8 cellular contexts compared by ENCODE assay signal in the genomic region with DNA sequence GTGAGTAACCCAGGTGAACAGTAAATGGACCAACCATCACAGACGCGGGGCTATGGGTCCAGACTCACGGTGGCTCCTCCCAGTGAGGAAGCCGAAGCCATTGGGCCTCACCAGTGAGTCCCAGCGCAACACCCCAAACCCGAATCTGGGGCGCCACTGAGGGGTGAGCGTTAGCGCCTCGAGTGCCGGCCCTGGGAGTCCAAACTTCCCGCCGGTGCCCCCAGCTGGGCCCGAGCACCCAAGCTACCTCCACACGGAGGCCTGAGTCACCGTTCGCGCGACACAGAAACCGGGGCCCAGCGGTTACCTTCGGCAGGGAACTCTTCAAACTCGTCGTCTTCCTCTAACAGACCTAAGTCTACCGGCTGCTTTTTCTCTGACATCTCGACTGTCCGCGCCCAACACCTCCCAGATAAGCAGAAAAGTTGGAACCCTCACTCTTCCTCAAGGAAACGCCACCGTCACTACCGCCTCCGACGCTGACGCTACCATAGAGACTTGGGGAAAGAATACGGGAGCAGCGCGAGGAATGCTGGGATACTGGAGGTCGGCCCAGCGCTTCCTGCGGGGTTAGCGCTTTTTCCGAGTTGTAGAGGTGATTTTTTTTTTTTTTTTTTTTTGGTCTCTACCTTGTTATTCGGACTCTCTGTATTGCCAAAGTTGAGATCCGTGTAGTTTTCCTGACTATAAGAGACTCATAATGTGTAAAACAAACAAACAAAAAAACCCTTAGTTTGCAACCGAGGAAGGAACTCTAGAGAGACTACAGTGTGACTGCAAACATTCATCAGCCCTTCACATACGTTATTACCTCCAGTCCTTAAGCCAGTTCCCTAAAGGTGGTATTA. TPM values are rescaled to one million over a fixed set of nuclear protein-coding genes. Genes with fewer than 3 reads are reported as not detected.
A peak's percentile ranks its signal among the peaks of the same experiment; 100 is the strongest.
DNase-seq lines count a peak whose midpoint lies in the region; ATAC-seq and TF ChIP-seq lines count a peak whose summit lies in the region.

TSS of gene SEM1 (minus strand) at position 466 of the 848 bp plus-strand sequence. CDS start at position 383, 83 bp downstream.

- H3K36me3 ChIP-seq in BE2C (peaks cover 9% of the 10 kb centered on the region), left lung (no peaks in the 10 kb centered on the region)

- H3K4me3 Mint-ChIP-seq in activated CD4-positive, alpha-beta T cell treated with anti-CD3 and anti-CD28 coated beads, Interleukin-2, amount 10 ng/mL, durations not matched to agents 7 days and 5 days: peak within 1 kb of the TSS; percentile 97

- TF ChIP-seq CTCF in BE2C (IDR thresholded peaks at IDR 0.05; ENCODE audit: low read depth, low read length): no peak
- TF ChIP-seq CTCF in left lung (IDR thresholded peaks at IDR 0.05): no peak

- H3K27ac Mint-ChIP-seq in activated CD4-positive, alpha-beta T cell treated with anti-CD3 and anti-CD28 coated beads, Interleukin-2, amount 10 ng/mL, durations not matched to agents 7 days and 5 days: peak within 1 kb of the TSS; percentile 93

- ATAC-seq in HG03432 (IDR thresholded peaks at IDR 0.05; ENCODE audit: unreplicated experiment) (peak; percentile 93), left lung (peak; percentile 100)

- POLR2A ChIA-PET in activated CD4-positive, alpha-beta T cell treated with anti-CD3 and anti-CD28 coated beads, Interleukin-2, amount 10 ng/mL, durations not matched to agents 7 days and 5 days (lab: Charles Lee): no interaction called here

- peaks cover 11% of the 10 kb centered on the region for H3K27me3 Mint-ChIP-seq in activated CD4-positive, alpha-beta T cell treated with anti-CD3 and anti-CD28 coated beads, Interleukin-2, amount 10 ng/mL, durations not matched to agents 7 days and 5 days

- H3K9me3 ChIP-seq in BE2C: no peaks in the 10 kb centered on the region
- peaks cover 0 to 10% of the 10 kb centered on the region in 2 donors for H3K9me3 ChIP-seq in left lung

- H3K4me1 Mint-ChIP-seq in activated CD4-positive, alpha-beta T cell treated with anti-CD3 and anti-CD28 coated beads, Interleukin-2, amount 10 ng/mL, durations not matched to agents 7 days and 5 days: peaks cover 26% of the 10 kb centered on the region

- peak within 1 kb of the TSS; percentile 84 to 86 for H3K27ac ChIP-seq in left lung

- peak; percentile 68 for TF ChIP-seq POLR2A in GM19099 (IDR thresholded peaks at IDR 0.05; ENCODE audit: extremely low read depth, insufficient read length, low read depth)

- DNase-seq in BE2C: peak; percentile 86
- DNase-seq in NCI-H524 (lab: John Stamatoyannopoulos, UW): peak; percentile 83 to 85
- DNase-seq in activated CD4-positive, alpha-beta T cell treated with anti-CD3 and anti-CD28 coated beads, Interleukin-2, amount 10 ng/mL, durations not matched to agents 7 days and 5 days: peak; percentile 63
- DNase-seq in dermis blood vessel endothelial cell: peak; percentile 95
- DNase-seq in left lung: peak; percentile 86 to 89
- DNase-seq in stimulated activated CD4-positive, alpha-beta T cell treated with anti-CD3 and anti-CD28 coated beads, Interleukin-2, amount 100 ng/mL, for 48 hours: peak; percentile 48 to 52

- H3K9me3 Mint-ChIP-seq in activated CD4-positive, alpha-beta T cell treated with anti-CD3 and anti-CD28 coated beads, Interleukin-2, amount 10 ng/mL, durations not matched to agents 7 days and 5 days: peaks cover 26% of the 10 kb centered on the region

- H3K27me3 ChIP-seq in BE2C: no peaks in the 10 kb centered on the region
- H3K27me3 ChIP-seq in left lung: peaks cover 0 to 6% of the 10 kb centered on the region in 2 donors

- H3K4me3 ChIP-seq in BE2C (ENCODE audit: low read depth, low read length): peak within 1 kb of the TSS; percentile 79
- peak within 1 kb of the TSS; percentile 62 to 84 for H3K4me3 ChIP-seq in left lung

- intact Hi-C loops in left lung (cut with DNase I): no loop called here

- CTCF ChIA-PET in activated CD4-positive, alpha-beta T cell treated with anti-CD3 and anti-CD28 coated beads, Interleukin-2, amount 10 ng/mL, durations not matched to agents 7 days and 5 days (lab: Charles Lee): no interaction called here

- peaks cover 25% of the 10 kb centered on the region for H3K36me3 Mint-ChIP-seq in activated CD4-positive, alpha-beta T cell treated with anti-CD3 and anti-CD28 coated beads, Interleukin-2, amount 10 ng/mL, durations not matched to agents 7 days and 5 days (ENCODE audit: low read depth)

- H3K4me1 ChIP-seq in BE2C (no peaks in the 10 kb centered on the region), left lung (peaks cover 10 to 25% of the 10 kb centered on the region in 2 donors)

RNA-seq across cellular contexts. Expression of gene SEM1, which starts in this region (rescaled TPM):
- 397 TPM for polyA plus RNA-seq in BE2C (2012; ENCODE audit: insufficient read depth, insufficient read length, low read depth)
- total RNA-seq in activated CD4-positive, alpha-beta T cell treated with anti-CD3 and anti-CD28 coated beads, Interleukin-2, amount 10 ng/mL, durations not matched to agents 7 days and 5 days: 10 to 100 TPM; 40.3 to 45.3 TPM
- total RNA-seq in dermis blood vessel endothelial cell (37.4 and 70.3 TPM in 2 replicates), left lung (10 to 100 TPM; 34.1 to 39.3 TPM)

Comparison
In these comparisons a context has a peak if more than half of its experiments do, and no peak if none do; other contexts are left out.
1. Peak in every context shown above with its lines: DNase-seq, ATAC-seq, H3K4me3 ChIP-seq and H3K27ac ChIP-seq.